1 cellular context compared by ENCODE assay signal in the genomic region with DNA sequence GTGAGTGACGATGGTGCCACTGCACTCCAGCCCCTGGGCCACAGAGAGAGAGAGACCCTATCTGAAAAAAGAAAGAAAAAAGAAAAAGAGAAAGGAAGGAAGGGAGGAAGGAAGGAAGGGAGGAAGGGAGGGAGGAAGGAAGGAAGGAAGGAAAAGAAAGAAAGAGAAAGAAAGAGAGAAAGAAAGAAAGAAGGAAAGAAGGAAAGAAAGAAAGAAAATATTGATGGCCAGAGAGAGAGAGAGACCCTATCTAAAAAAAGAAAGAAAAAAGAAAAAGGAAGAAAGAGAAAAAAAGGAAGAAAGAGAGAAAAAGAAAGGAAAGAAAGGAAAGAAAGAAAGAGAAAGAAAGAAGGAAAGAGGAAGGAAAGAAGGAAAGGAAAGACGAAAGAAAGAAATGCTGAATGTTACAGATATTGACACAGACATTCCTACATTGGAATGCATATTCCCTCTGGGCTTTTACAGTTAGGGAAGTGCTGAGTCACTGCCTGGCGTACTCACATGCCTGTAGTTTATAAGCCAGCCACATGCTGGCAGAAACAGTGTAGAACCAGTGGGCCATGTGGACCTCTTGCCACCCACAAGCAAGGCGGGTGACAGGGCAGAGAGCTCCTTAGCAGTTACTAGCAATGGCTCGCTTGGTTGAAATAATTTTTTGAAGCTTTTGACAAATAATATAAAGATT.
TF ChIP-seq lines count a peak whose summit lies in the region.

No MANE protein-coding gene starts in this region.

TF ChIP-seq in K562, 482 proteins besides CTCF, POLR2A, EP300 and RAD21 (continued from another document and continues in another):
- TF ChIP-seq C11orf30 (IDR thresholded peaks at IDR 0.05; ENCODE audit: low read depth) = peak; percentile 62; the same call in 1 of the 2 replicates
- TF ChIP-seq ZNF512 (tag; IDR thresholded peaks at IDR 0.05) = peak; percentile 97
- TF ChIP-seq TRIM24 (IDR thresholded peaks at IDR 0.05) = 0 out of 4 replicates have a peak, but pooled peaks of 1 of the 2 experiments have one; percentile 28
- no peak for TF ChIP-seq RBM25 (IDR thresholded peaks at IDR 0.05; ENCODE audit: low read depth, low read length, severe bottlenecking)
- TF ChIP-seq EWSR1 (IDR thresholded peaks at IDR 0.05; ENCODE audit: borderline replicate concordance, low read depth, partially characterized antibody) = no peak
- TF ChIP-seq, protein P1, sequence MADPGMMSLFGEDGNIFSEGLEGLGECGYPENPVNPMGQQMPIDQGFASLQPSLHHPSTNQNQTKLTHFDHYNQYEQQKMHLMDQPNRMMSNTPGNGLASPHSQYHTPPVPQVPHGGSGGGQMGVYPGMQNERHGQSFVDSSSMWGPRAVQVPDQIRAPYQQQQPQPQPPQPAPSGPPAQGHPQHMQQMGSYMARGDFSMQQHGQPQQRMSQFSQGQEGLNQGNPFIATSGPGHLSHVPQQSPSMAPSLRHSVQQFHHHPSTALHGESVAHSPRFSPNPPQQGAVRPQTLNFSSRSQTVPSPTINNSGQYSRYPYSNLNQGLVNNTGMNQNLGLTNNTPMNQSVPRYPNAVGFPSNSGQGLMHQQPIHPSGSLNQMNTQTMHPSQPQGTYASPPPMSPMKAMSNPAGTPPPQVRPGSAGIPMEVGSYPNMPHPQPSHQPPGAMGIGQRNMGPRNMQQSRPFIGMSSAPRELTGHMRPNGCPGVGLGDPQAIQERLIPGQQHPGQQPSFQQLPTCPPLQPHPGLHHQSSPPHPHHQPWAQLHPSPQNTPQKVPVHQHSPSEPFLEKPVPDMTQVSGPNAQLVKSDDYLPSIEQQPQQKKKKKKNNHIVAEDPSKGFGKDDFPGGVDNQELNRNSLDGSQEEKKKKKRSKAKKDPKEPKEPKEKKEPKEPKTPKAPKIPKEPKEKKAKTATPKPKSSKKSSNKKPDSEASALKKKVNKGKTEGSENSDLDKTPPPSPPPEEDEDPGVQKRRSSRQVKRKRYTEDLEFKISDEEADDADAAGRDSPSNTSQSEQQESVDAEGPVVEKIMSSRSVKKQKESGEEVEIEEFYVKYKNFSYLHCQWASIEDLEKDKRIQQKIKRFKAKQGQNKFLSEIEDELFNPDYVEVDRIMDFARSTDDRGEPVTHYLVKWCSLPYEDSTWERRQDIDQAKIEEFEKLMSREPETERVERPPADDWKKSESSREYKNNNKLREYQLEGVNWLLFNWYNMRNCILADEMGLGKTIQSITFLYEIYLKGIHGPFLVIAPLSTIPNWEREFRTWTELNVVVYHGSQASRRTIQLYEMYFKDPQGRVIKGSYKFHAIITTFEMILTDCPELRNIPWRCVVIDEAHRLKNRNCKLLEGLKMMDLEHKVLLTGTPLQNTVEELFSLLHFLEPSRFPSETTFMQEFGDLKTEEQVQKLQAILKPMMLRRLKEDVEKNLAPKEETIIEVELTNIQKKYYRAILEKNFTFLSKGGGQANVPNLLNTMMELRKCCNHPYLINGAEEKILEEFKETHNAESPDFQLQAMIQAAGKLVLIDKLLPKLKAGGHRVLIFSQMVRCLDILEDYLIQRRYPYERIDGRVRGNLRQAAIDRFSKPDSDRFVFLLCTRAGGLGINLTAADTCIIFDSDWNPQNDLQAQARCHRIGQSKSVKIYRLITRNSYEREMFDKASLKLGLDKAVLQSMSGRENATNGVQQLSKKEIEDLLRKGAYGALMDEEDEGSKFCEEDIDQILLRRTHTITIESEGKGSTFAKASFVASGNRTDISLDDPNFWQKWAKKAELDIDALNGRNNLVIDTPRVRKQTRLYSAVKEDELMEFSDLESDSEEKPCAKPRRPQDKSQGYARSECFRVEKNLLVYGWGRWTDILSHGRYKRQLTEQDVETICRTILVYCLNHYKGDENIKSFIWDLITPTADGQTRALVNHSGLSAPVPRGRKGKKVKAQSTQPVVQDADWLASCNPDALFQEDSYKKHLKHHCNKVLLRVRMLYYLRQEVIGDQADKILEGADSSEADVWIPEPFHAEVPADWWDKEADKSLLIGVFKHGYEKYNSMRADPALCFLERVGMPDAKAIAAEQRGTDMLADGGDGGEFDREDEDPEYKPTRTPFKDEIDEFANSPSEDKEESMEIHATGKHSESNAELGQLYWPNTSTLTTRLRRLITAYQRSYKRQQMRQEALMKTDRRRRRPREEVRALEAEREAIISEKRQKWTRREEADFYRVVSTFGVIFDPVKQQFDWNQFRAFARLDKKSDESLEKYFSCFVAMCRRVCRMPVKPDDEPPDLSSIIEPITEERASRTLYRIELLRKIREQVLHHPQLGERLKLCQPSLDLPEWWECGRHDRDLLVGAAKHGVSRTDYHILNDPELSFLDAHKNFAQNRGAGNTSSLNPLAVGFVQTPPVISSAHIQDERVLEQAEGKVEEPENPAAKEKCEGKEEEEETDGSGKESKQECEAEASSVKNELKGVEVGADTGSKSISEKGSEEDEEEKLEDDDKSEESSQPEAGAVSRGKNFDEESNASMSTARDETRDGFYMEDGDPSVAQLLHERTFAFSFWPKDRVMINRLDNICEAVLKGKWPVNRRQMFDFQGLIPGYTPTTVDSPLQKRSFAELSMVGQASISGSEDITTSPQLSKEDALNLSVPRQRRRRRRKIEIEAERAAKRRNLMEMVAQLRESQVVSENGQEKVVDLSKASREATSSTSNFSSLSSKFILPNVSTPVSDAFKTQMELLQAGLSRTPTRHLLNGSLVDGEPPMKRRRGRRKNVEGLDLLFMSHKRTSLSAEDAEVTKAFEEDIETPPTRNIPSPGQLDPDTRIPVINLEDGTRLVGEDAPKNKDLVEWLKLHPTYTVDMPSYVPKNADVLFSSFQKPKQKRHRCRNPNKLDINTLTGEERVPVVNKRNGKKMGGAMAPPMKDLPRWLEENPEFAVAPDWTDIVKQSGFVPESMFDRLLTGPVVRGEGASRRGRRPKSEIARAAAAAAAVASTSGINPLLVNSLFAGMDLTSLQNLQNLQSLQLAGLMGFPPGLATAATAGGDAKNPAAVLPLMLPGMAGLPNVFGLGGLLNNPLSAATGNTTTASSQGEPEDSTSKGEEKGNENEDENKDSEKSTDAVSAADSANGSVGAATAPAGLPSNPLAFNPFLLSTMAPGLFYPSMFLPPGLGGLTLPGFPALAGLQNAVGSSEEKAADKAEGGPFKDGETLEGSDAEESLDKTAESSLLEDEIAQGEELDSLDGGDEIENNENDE (IDR thresholded peaks at IDR 0.05; ENCODE audit: low read depth, low read length) = no peak
- TF ChIP-seq SAFB2 (IDR thresholded peaks at IDR 0.05; ENCODE audit: borderline replicate concordance, low read depth, low read length, severe bottlenecking) = no peak
- TF ChIP-seq ZBTB12 (CRISPR knock-in tag; IDR thresholded peaks at IDR 0.05) = no peak
- TF ChIP-seq KDM2B (CRISPR knock-in tag; IDR thresholded peaks at IDR 0.05) = no peak
- no peak for TF ChIP-seq CEBPG (CRISPR knock-in tag; IDR thresholded peaks at IDR 0.05)
- no peak for TF ChIP-seq CEBPG (tag; conservative IDR thresholded peaks at IDR 0.05 in 1 of 2, IDR thresholded peaks at IDR 0.05 in 1 of 2)
- no peak for TF ChIP-seq CBFB (CRISPR knock-in tag; IDR thresholded peaks at IDR 0.05)
- no peak for TF ChIP-seq TEAD1 (CRISPR knock-in tag; IDR thresholded peaks at IDR 0.05)
- peak; percentile 87 for TF ChIP-seq MAFG (tag; conservative IDR thresholded peaks at IDR 0.05)
- TF ChIP-seq, protein P2, sequence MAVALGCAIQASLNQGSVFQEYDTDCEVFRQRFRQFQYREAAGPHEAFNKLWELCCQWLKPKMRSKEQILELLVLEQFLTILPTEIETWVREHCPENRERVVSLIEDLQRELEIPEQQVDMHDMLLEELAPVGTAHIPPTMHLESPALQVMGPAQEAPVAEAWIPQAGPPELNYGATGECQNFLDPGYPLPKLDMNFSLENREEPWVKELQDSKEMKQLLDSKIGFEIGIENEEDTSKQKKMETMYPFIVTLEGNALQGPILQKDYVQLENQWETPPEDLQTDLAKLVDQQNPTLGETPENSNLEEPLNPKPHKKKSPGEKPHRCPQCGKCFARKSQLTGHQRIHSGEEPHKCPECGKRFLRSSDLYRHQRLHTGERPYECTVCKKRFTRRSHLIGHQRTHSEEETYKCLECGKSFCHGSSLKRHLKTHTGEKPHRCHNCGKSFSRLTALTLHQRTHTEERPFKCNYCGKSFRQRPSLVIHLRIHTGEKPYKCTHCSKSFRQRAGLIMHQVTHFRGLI (CRISPR knock-in tag; IDR thresholded peaks at IDR 0.05) = no peak
- no peak for TF ChIP-seq ZBTB5 (IDR thresholded peaks at IDR 0.05)
- no peak for TF ChIP-seq CREB1 (IDR thresholded peaks at IDR 0.05)
- no peak for TF ChIP-seq CREB1 (CRISPR knock-in tag; IDR thresholded peaks at IDR 0.05)
- TF ChIP-seq, protein P3, sequence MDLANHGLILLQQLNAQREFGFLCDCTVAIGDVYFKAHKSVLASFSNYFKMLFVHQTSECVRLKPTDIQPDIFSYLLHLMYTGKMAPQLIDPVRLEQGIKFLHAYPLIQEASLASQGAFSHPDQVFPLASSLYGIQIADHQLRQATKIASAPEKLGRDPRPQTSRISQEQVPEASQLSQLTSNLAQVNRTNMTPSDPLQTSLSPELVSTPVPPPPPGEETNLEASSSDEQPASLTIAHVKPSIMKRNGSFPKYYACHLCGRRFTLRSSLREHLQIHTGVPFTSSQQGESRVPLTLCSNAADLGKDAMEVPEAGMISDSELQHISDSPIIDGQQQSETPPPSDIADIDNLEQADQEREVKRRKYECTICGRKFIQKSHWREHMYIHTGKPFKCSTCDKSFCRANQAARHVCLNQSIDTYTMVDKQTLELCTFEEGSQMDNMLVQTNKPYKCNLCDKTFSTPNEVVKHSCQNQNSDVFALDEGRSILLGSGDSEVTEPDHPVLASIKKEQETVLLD (IDR thresholded peaks at IDR 0.05) = no peak
- no peak for TF ChIP-seq KDM4B (IDR thresholded peaks at IDR 0.05; ENCODE audit: borderline replicate concordance in 2 of 2, low read depth in 1 of 2)
- no peak for TF ChIP-seq CEBPB (tag; IDR thresholded peaks at IDR 0.05)
- TF ChIP-seq ZNF668 (CRISPR knock-in tag; IDR thresholded peaks at IDR 0.05) = no peak
- TF ChIP-seq MAFF (IDR thresholded peaks at IDR 0.05; ENCODE audit: low read length) = peak; percentile 69; the same call in 1 of the 2 replicates
- TF ChIP-seq NCOR1 (IDR thresholded peaks at IDR 0.05) = no peak
- TF ChIP-seq MAFK (IDR thresholded peaks at IDR 0.05; ENCODE audit: low read length) = peak; percentile 70; the same call in 1 of the 2 replicates
- TF ChIP-seq, protein P4, sequence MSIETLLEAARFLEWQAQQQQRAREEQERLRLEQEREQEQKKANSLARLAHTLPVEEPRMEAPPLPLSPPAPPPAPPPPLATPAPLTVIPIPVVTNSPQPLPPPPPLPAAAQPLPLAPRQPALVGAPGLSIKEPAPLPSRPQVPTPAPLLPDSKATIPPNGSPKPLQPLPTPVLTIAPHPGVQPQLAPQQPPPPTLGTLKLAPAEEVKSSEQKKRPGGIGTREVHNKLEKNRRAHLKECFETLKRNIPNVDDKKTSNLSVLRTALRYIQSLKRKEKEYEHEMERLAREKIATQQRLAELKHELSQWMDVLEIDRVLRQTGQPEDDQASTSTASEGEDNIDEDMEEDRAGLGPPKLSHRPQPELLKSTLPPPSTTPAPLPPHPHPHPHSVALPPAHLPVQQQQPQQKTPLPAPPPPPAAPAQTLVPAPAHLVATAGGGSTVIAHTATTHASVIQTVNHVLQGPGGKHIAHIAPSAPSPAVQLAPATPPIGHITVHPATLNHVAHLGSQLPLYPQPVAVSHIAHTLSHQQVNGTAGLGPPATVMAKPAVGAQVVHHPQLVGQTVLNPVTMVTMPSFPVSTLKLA (conservative IDR thresholded peaks at IDR 0.05) = no peak
- TF ChIP-seq NFE2L1 (tag; IDR thresholded peaks at IDR 0.05; ENCODE audit: borderline replicate concordance, low read depth) = peak; percentile 24; the same call in 1 of the 2 replicates
- TF ChIP-seq, protein P5, sequence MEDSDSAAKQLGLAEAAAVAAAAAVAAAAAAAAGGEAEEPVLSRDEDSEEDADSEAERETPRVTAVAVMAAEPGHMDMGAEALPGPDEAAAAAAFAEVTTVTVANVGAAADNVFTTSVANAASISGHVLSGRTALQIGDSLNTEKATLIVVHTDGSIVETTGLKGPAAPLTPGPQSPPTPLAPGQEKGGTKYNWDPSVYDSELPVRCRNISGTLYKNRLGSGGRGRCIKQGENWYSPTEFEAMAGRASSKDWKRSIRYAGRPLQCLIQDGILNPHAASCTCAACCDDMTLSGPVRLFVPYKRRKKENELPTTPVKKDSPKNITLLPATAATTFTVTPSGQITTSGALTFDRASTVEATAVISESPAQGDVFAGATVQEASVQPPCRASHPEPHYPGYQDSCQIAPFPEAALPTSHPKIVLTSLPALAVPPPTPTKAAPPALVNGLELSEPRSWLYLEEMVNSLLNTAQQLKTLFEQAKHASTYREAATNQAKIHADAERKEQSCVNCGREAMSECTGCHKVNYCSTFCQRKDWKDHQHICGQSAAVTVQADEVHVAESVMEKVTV (CRISPR knock-in tag; IDR thresholded peaks at IDR 0.05) = no peak
- no peak for TF ChIP-seq ESRRB (CRISPR knock-in tag; IDR thresholded peaks at IDR 0.05; ENCODE audit: borderline replicate concordance)
- TF ChIP-seq PHTF2 (CRISPR knock-in tag; IDR thresholded peaks at IDR 0.05) = no peak
- TF ChIP-seq TARDBP (IDR thresholded peaks at IDR 0.05) = no peak
- TF ChIP-seq ATF7 (IDR thresholded peaks at IDR 0.05) = no peak
- TF ChIP-seq TCF3 (CRISPR knock-in tag; IDR thresholded peaks at IDR 0.05) = no peak
